In the genomic region with DNA sequence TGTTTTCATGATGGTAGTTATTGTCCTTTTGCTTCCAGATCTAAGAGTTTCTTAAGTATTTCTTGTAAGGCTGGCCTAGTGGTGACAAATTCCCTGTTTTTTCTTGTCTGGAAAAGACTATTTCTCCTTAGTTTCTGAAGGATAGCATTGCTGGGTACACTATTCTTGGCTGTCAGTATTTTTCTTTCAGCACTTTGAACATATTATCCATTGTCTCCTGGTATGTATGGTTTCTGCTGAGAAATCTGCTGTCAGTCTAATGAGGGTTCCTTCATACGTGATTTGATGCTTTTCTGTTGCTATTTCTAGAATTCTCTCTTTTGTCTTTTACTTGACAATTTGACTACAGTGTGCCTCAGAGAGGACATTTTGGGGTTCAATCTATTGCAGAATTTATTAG, we compare ENCODE assay signal across 16 cellular contexts.
DNase-seq lines count a peak whose midpoint lies in the region; ATAC-seq, FAIRE-seq and TF ChIP-seq lines count a peak whose summit lies in the region.
"Had no signal": no experiment of that assay in that cellular context is flagged by ENCODE, and none has a peak within 500 bp of the region (broad histone marks: within the 10 kb centered on the region; RNA-seq: fewer than 3 reads in every experiment).

No MANE protein-coding gene starts in this region.

- H3K9me3 Mint-ChIP-seq in activated T-cell treated with anti-CD3 and anti-CD28 coated beads, Interleukin-2, amount 50 U/mL, for 4 hours: peaks cover 23% of the 10 kb centered on the region

- RAD21 ChIA-PET in GM12878 (lab: Charles Lee; ENCODE audit: unreplicated experiment): no interaction called here

- no peak for FAIRE-seq in GM12878 (lab: Jason Lieb, UNC)
- FAIRE-seq: G401.6, GM12892 had no signal

- H3K4me2 ChIP-seq in GM12878 (ENCODE audit: control insufficient read depth, insufficient read depth): no peak overlapping the region
- H3K4me2 ChIP-seq: BLaER1 had no signal

- WGBS in GM12878 (ENCODE audit: insufficient coverage, insufficient replicate concordance, low lambda C conversion rate, missing lambda C conversion rate): 39% methylated on average over 1 of the region's 1 CpG

- SMC1A ChIA-PET in GM12878 (lab: Charles Lee; ENCODE audit: uncharacterized antibody, unreplicated experiment): interaction anchor here (1.2 kb wide), 1 partner anchor 13 kb away, joined by 3 read pairs; no protein-coding TSS in a partner anchor

- ATAC-seq in GM12878 (no peak), GM21825 (IDR thresholded peaks at IDR 0.05; ENCODE audit: unreplicated experiment) (no peak), HG02885 (IDR thresholded peaks at IDR 0.05; ENCODE audit: poor library complexity, unreplicated experiment) (no peak)
- no peak for ATAC-seq in activated T-cell treated with anti-CD3 and anti-CD28 coated beads, Interleukin-2, amount 50 U/mL, for 4 hours

- H3K36me3 ChIP-seq in HEK293 (ENCODE audit: control insufficient read depth in 2 of 2, insufficient read depth in 1 of 2, low read length in 2 of 2) (no peaks in the 10 kb centered on the region), GM12878 (ENCODE audit: control insufficient read depth in 2 of 2, insufficient read depth in 2 of 2, low read length in 1 of 2) (no peaks in the 10 kb centered on the region)
- H3K36me3 ChIP-seq: BLaER1 had no signal

- H3K4me3 ChIP-seq in HEK293 (ENCODE audit: low read depth, low read length) (no peak overlapping the region), GM12878 (no peak overlapping the region)
- H3K4me3 ChIP-seq: BLaER1 had no signal

- no peak for TF ChIP-seq RAD21 in GM12878 (IDR thresholded peaks at IDR 0.05; ENCODE audit: insufficient read depth, low read depth, low read length)

- no peaks in the 10 kb centered on the region for H3K9me3 ChIP-seq in HEK293 (ENCODE audit: control insufficient read depth, insufficient read depth, low read depth, low read length)
- no peaks in the 10 kb centered on the region; the same call in 2 of the 3 replicates for H3K9me3 ChIP-seq in GM12878 (replicated peaks; ENCODE audit: control insufficient read depth, insufficient read depth, low read length)

- no TSS peak for BruUV-seq in GM12878 (replicated peaks; lab: Mats Ljungman, UMichigan)

- no peak overlapping the region for H3K9ac ChIP-seq in GM12878 (ENCODE audit: control insufficient read depth, insufficient read depth, low read length)
- H3K9ac ChIP-seq: BLaER1 had no signal

- H3K27ac ChIP-seq in HEK293 (ENCODE audit: extremely low read depth, low read depth, low read length): no peak overlapping the region
- H3K27ac ChIP-seq in GM12878 (ENCODE audit: control insufficient read depth, insufficient read depth): no peak overlapping the region
- H3K27ac ChIP-seq: BLaER1, HL-60 had no signal

- no peak for TF ChIP-seq EP300 in GM12878 (IDR thresholded peaks at IDR 0.05; ENCODE audit: borderline replicate concordance in 1 of 2, control insufficient read depth in 1 of 2, low read depth in 2 of 2, low read length in 2 of 2)

- intact Hi-C loops in GM12878 (cut with micrococcal nuclease; ENCODE audit: unreplicated experiment): no loop called here

- CTCF ChIA-PET in HEK293 (lab: Yijun Ruan, JAX) (interaction anchor here (0.6 kb wide), 1 partner anchor 26 kb away, joined by 3 read pairs; no protein-coding TSS in a partner anchor), GM12878 (lab: Yijun Ruan, JAX) (no interaction called here)

- no peaks in the 10 kb centered on the region for H3K27me3 Mint-ChIP-seq in activated T-cell treated with anti-CD3 and anti-CD28 coated beads, Interleukin-2, amount 50 U/mL, for 4 hours (ENCODE audit: low read depth)

- in situ Hi-C loops in GM12878 (cut with MboI): no loop called here

- DNase-seq in ELR (ENCODE audit: low read depth) (peak; percentile 6), GM12878 (ENCODE audit: low read depth, low spot score) (no peak), left kidney (ENCODE audit: low read depth, low spot score) (peak; percentile 6), activated T-cell treated with anti-CD3 and anti-CD28 coated beads for 4 hours (no peak)
- no peak for DNase-seq in activated T-cell treated with anti-CD3 and anti-CD28 coated beads, Interleukin-2, amount 50 U/mL, for 4 hours
- DNase-seq: AML-193, DMS79, HCEC 1CT, KBM-7 had no signal

- TF ChIP-seq POLR2A in GM12878 (IDR thresholded peaks at IDR 0.05; ENCODE audit: low read depth, low read length): no peak

- H3K79me2 ChIP-seq in GM12878 (ENCODE audit: control insufficient read depth, insufficient read depth, low read length): no peaks in the 10 kb centered on the region

- no peak overlapping the region for H3K4me3 Mint-ChIP-seq in activated T-cell treated with anti-CD3 and anti-CD28 coated beads, Interleukin-2, amount 50 U/mL, for 4 hours

- H4K20me1 ChIP-seq in GM12878 (ENCODE audit: control insufficient read depth, insufficient read depth): no peaks in the 10 kb centered on the region
- H4K20me1 ChIP-seq: BLaER1 had no signal

- H3K27me3 ChIP-seq in GM12878 (replicated peaks in 1 of 2; ENCODE audit: control insufficient read depth in 2 of 2, insufficient read depth in 2 of 2, low read length in 1 of 2): no peaks in the 10 kb centered on the region
- H3K27me3 ChIP-seq: BLaER1 had no signal

- H3K4me1 Mint-ChIP-seq in activated T-cell treated with anti-CD3 and anti-CD28 coated beads, Interleukin-2, amount 50 U/mL, for 4 hours (ENCODE audit: low read depth): no peaks in the 10 kb centered on the region

- no peak overlapping the region for H2AFZ ChIP-seq in GM12878 (ENCODE audit: control insufficient read depth, low read depth, low read length)

- POLR2A ChIA-PET in HEK293 (lab: Yijun Ruan, JAX): no interaction called here
- POLR2A ChIA-PET in GM12878 (lab: Charles Lee): no interaction called here

- H3K36me3 Mint-ChIP-seq in activated T-cell treated with anti-CD3 and anti-CD28 coated beads, Interleukin-2, amount 50 U/mL, for 4 hours (ENCODE audit: insufficient read depth): no peaks in the 10 kb centered on the region

- TF ChIP-seq CTCF in HEK293 (tag by site-specific recombination; IDR thresholded peaks at IDR 0.05): no peak
- no peak for TF ChIP-seq CTCF in GM12878 (IDR thresholded peaks at IDR 0.05 in 2 of 3, conservative IDR thresholded peaks at IDR 0.05 in 1 of 3; ENCODE audit: control insufficient read depth in 2 of 3, extremely low read depth in 1 of 3, insufficient read depth in 1 of 3, low read depth in 3 of 3, low read length in 3 of 3)

- H3K4me1 ChIP-seq in HEK293 (ENCODE audit: control insufficient read depth, insufficient read depth, low read length) (no peaks in the 10 kb centered on the region), GM12878 (ENCODE audit: control insufficient read depth, insufficient read depth, low read length) (no peaks in the 10 kb centered on the region)
- H3K4me1 ChIP-seq: BLaER1 had no signal

TF ChIP-seq in HEK293, 187 proteins besides CTCF, POLR2A, EP300 and RAD21 (continues in another document):
- TF ChIP-seq GLI2 (tag by site-specific recombination; IDR thresholded peaks at IDR 0.05; ENCODE audit: borderline replicate concordance, low read depth) (no peak), SETDB1 (IDR thresholded peaks at IDR 0.05; ENCODE audit: insufficient read length, low read length) (peak; percentile 89), ZNF391 (tag by site-specific recombination; IDR thresholded peaks at IDR 0.05; ENCODE audit: borderline replicate concordance, low read depth) (no peak), PRDM4 (tag by site-specific recombination; IDR thresholded peaks at IDR 0.05) (no peak), ZNF510 (tag by site-specific recombination; IDR thresholded peaks at IDR 0.05; ENCODE audit: insufficient replicate concordance) (peak; percentile 19)

TF ChIP-seq in GM12878, 131 proteins besides CTCF, POLR2A, EP300 and RAD21:
- TF ChIP-seq SREBF2 (IDR thresholded peaks at IDR 0.05; ENCODE audit: low read length) (no peak), CBX5 (IDR thresholded peaks at IDR 0.05; ENCODE audit: low read depth) (peak; percentile 75; the same call in 1 of the 2 replicates), IKZF2 (IDR thresholded peaks at IDR 0.05) (no peak), BRCA1 (IDR thresholded peaks at IDR 0.05; ENCODE audit: low read depth, low read length) (no peak)

Comparison
In these comparisons a context has a peak if more than half of its experiments do, and no peak if none do; other contexts are left out.
1. DNase-seq: peak in ELR (single experiment) and left kidney (single experiment); none in GM12878 (single experiment), activated T-cell treated with anti-CD3 and anti-CD28 coated beads for 4 hours (single experiment) and activated T-cell treated with anti-CD3 and anti-CD28 coated beads, Interleukin-2, amount 50 U/mL, for 4 hours (single experiment).